Comparison of ENCODE assay signal across 21 cellular contexts in genomic region chr2:229174794-229175529, GRCh38.
A peak's percentile ranks its signal among the peaks of the same experiment; 100 is the strongest.
DNase-seq lines count a peak whose midpoint lies in the region; ATAC-seq and TF ChIP-seq lines count a peak whose summit lies in the region.
"Had no signal": no experiment of that assay in that cellular context is flagged by ENCODE, and none has a peak within 500 bp of the region (broad histone marks: within the 10 kb centered on the region; RNA-seq: fewer than 3 reads in every experiment).

No MANE protein-coding gene starts in this region.

- no peak for ATAC-seq in HG03025 (IDR thresholded peaks at IDR 0.05; ENCODE audit: low FRiP score, unreplicated experiment)
- ATAC-seq: body of pancreas, GM12878 had no signal

- no peak overlapping the region for H3K9ac ChIP-seq in adipocyte (ENCODE audit: low read length)

- in situ Hi-C loops in GM13976 (cut with MboI; ENCODE audit: low sequenced_read_pairs, unreplicated experiment), result no loop called here

- no peaks in the 10 kb centered on the region for H3K27me3 ChIP-seq in adipocyte (replicated peaks; ENCODE audit: control insufficient read depth, insufficient read depth, low read length)
- H3K27me3 ChIP-seq: body of pancreas, SJSA1, testis had no signal

- no peaks in the 10 kb centered on the region for H3K36me3 ChIP-seq in adipocyte (ENCODE audit: control insufficient read depth, insufficient read depth, low read length, severe bottlenecking)
- H3K36me3 ChIP-seq: SJSA1 had no signal

- peaks cover 3% of the 10 kb centered on the region for H3K9me3 ChIP-seq in adipocyte (ENCODE audit: control insufficient read depth, low read length)
- H3K9me3 ChIP-seq: SJSA1, testis had no signal

- H3K4me3 ChIP-seq in adipocyte (ENCODE audit: low read length), result peak overlapping the region; percentile 4
- H3K4me3 ChIP-seq in foreskin fibroblast (ENCODE audit: low read depth in 1 of 2, low read length in 2 of 2), result no peak overlapping the region
- H3K4me3 ChIP-seq: body of pancreas, GM12878, SJSA1, testis had no signal

- DNase-seq in A172 (ENCODE audit: low spot score), result peak; percentile 47
- peak; percentile 23 for DNase-seq in GM04503 (ENCODE audit: low read depth)
- DNase-seq in adipocyte (ENCODE audit: low read depth), result peak; percentile 83
- peak; percentile 60 to 69 for DNase-seq in foreskin fibroblast
- no peak for DNase-seq in GM13976 (ENCODE audit: low spot score)
- DNase-seq in central memory CD4-positive, alpha-beta T cell, result no peak
- no peak for DNase-seq in activated T-cell treated with anti-CD3 and anti-CD28 coated beads, Interleukin-2, amount 50 U/mL, for 1 hour
- DNase-seq: activated CD4-positive, alpha-beta memory T cell treated with anti-CD3 and anti-CD28 coated beads, Interleukin-2, amount 10 ng/mL, durations not matched to agents 7 days and 5 days; AML-193; DMS153; effector CD4-positive, alpha-beta T cell; head of caudate nucleus; KG1; kidney glomerular epithelial cell; NCI-H82; posterior cingulate gyrus; testis had no signal

- peaks cover 31% of the 10 kb centered on the region for H3K4me1 ChIP-seq in adipocyte (ENCODE audit: control insufficient read depth, insufficient read depth, low read length)
- H3K4me1 ChIP-seq: SJSA1 had no signal

- TF ChIP-seq CTCF in foreskin fibroblast (IDR thresholded peaks at IDR 0.05; ENCODE audit: low read depth, low read length) (no peak), GM13976 (IDR thresholded peaks at IDR 0.05; ENCODE audit: borderline replicate concordance, control extremely low read depth, extremely low read depth, insufficient read depth, missing control alignments) (no peak)

Comparison
In these comparisons a context has a peak if more than half of its experiments do, and no peak if none do; other contexts are left out.
1. DNase-seq: peak in A172 (single experiment), GM04503 (single experiment), adipocyte (single experiment) and foreskin fibroblast (2 of 2); none in GM13976 (single experiment), central memory CD4-positive, alpha-beta T cell (single experiment) and activated T-cell treated with anti-CD3 and anti-CD28 coated beads, Interleukin-2, amount 50 U/mL, for 1 hour (single experiment).